Comparison of ENCODE assay signal across 18 cellular contexts in genomic region chr7:28618383-28618782, GRCh38.
DNase-seq lines count a peak whose midpoint lies in the region; ATAC-seq and TF ChIP-seq lines count a peak whose summit lies in the region.
"Had no signal": no experiment of that assay in that cellular context is flagged by ENCODE, and none has a peak within 500 bp of the region (broad histone marks: within the 10 kb centered on the region; RNA-seq: fewer than 3 reads in every experiment).

No MANE protein-coding gene starts in this region.

- peak; percentile 41 for DNase-seq in DMS153 (lab: John Stamatoyannopoulos, UW)
- DNase-seq in DMS153 treated with DMSO at 0.1 percent for 48 hours (lab: John Stamatoyannopoulos, UW; ENCODE audit: unreplicated experiment): no peak
- DNase-seq in HEK293T (ENCODE audit: extremely low spot score): peak; percentile 12
- DNase-seq in hepatic stellate cell (ENCODE audit: low spot score): no peak
- DNase-seq in breast epithelium (ENCODE audit: low spot score in 2 of 2): no peak
- DNase-seq: COR-L47, GOT3, MM.1S, NCI-H2081, NCI-H226, NCI-H526, Peyer's patch, Right ventricle myocardium superior had no signal

- H3K4me3 ChIP-seq in parathyroid adenoma (ENCODE audit: low read depth, low read length) (no peak overlapping the region), breast epithelium (no peak overlapping the region)
- H3K4me3 ChIP-seq: Peyer's patch had no signal

- H3K27me3 ChIP-seq in parathyroid adenoma (ENCODE audit: control insufficient read depth, insufficient read depth, low read length): no peaks in the 10 kb centered on the region
- no peaks in the 10 kb centered on the region for H3K27me3 ChIP-seq in breast epithelium
- H3K27me3 ChIP-seq: Peyer's patch had no signal

- no peaks in the 10 kb centered on the region for H3K9me3 ChIP-seq in parathyroid adenoma (ENCODE audit: control insufficient read depth, low read length)
- no peaks in the 10 kb centered on the region for H3K9me3 ChIP-seq in breast epithelium
- H3K9me3 ChIP-seq: Peyer's patch had no signal

- POLR2A ChIA-PET in HEK293T (lab: Yijun Ruan, JAX): no interaction called here

- CTCF ChIA-PET in HEK293T (lab: Yijun Ruan, JAX): no interaction called here

- no peaks in the 10 kb centered on the region for H3K79me2 ChIP-seq in parathyroid adenoma

- H2AFZ ChIP-seq in parathyroid adenoma: peak overlapping the region; percentile 21

- H3K4me2 ChIP-seq in parathyroid adenoma (ENCODE audit: low read length): no peak overlapping the region

- TF ChIP-seq CTCF in parathyroid adenoma (IDR thresholded peaks at IDR 0.05): no peak
- TF ChIP-seq CTCF in breast epithelium (IDR thresholded peaks at IDR 0.05): no peak

- H3K36me3 ChIP-seq in parathyroid adenoma (ENCODE audit: control insufficient read depth, insufficient read depth, low read length): no peaks in the 10 kb centered on the region
- no peaks in the 10 kb centered on the region for H3K36me3 ChIP-seq in breast epithelium
- H3K36me3 ChIP-seq: Peyer's patch had no signal

- H3K27ac ChIP-seq in parathyroid adenoma: peak overlapping the region; percentile 51
- no peak overlapping the region for H3K27ac ChIP-seq in breast epithelium
- H3K27ac ChIP-seq: 22Rv1 had no signal

- TF ChIP-seq POLR2A in breast epithelium (IDR thresholded peaks at IDR 0.05): no peak

- H3K4me1 ChIP-seq in parathyroid adenoma (peaks cover 15% of the 10 kb centered on the region), breast epithelium (no peaks in the 10 kb centered on the region)

- intact Hi-C loops in breast epithelium (cut with DNase I; ENCODE audit: low total_unique reads): no loop called here

- no peak overlapping the region for H3K9ac ChIP-seq in parathyroid adenoma

- ATAC-seq in SK-N-SH treated with all-trans-retinoic acid at 6 μM for 48 hours: peak; percentile 41
- ATAC-seq in GM18907 (IDR thresholded peaks at IDR 0.05; ENCODE audit: unreplicated experiment): no peak
- ATAC-seq: HepG2 had no signal

TF ChIP-seq in HEK293T, 16 proteins besides CTCF, POLR2A, EP300 and RAD21:
- TF ChIP-seq FOXK2 (IDR thresholded peaks at IDR 0.05) (no peak), CTBP1 (IDR thresholded peaks at IDR 0.05; ENCODE audit: borderline replicate concordance) (no peak), L3MBTL2 (conservative IDR thresholded peaks at IDR 0.05) (no peak), LEF1 (IDR thresholded peaks at IDR 0.05; ENCODE audit: borderline replicate concordance) (no peak), ELF4 (IDR thresholded peaks at IDR 0.05) (no peak), BHLHE40 (IDR thresholded peaks at IDR 0.05; ENCODE audit: borderline replicate concordance) (no peak), SUZ12 (IDR thresholded peaks at IDR 0.05) (no peak), PKNOX1 (IDR thresholded peaks at IDR 0.05) (no peak), ARNT (IDR thresholded peaks at IDR 0.05) (no peak), ZNF384 (IDR thresholded peaks at IDR 0.05) (no peak), FOXA1 (IDR thresholded peaks at IDR 0.05) (no peak), TARDBP (IDR thresholded peaks at IDR 0.05) (no peak), FOXM1 (IDR thresholded peaks at IDR 0.05; ENCODE audit: borderline replicate concordance) (no peak), NFRKB (IDR thresholded peaks at IDR 0.05) (no peak)

TF ChIP-seq in SK-N-SH treated with all-trans-retinoic acid at 6 μM for 48 hours, 23 proteins besides CTCF, POLR2A, EP300 and RAD21:
- TF ChIP-seq TCF4 (CRISPR knock-in tag; IDR thresholded peaks at IDR 0.05; ENCODE audit: borderline replicate concordance): peak; percentile 83; the same call in 1 of the 2 replicates
- no peak for TF ChIP-seq ZC3H10 (CRISPR knock-in tag; IDR thresholded peaks at IDR 0.05)
- TF ChIP-seq, protein P1, sequence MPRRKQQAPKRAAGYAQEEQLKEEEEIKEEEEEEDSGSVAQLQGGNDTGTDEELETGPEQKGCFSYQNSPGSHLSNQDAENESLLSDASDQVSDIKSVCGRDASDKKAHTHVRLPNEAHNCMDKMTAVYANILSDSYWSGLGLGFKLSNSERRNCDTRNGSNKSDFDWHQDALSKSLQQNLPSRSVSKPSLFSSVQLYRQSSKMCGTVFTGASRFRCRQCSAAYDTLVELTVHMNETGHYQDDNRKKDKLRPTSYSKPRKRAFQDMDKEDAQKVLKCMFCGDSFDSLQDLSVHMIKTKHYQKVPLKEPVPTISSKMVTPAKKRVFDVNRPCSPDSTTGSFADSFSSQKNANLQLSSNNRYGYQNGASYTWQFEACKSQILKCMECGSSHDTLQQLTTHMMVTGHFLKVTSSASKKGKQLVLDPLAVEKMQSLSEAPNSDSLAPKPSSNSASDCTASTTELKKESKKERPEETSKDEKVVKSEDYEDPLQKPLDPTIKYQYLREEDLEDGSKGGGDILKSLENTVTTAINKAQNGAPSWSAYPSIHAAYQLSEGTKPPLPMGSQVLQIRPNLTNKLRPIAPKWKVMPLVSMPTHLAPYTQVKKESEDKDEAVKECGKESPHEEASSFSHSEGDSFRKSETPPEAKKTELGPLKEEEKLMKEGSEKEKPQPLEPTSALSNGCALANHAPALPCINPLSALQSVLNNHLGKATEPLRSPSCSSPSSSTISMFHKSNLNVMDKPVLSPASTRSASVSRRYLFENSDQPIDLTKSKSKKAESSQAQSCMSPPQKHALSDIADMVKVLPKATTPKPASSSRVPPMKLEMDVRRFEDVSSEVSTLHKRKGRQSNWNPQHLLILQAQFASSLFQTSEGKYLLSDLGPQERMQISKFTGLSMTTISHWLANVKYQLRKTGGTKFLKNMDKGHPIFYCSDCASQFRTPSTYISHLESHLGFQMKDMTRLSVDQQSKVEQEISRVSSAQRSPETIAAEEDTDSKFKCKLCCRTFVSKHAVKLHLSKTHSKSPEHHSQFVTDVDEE (CRISPR knock-in tag; IDR thresholded peaks at IDR 0.05): peak; percentile 71; the same call in 1 of the 2 replicates

Comparison
In these comparisons a context has a peak if more than half of its experiments do, and no peak if none do; other contexts are left out.
1. DNase-seq: peak in DMS153 (single experiment) and HEK293T (single experiment); none in DMS153 treated with DMSO at 0.1 percent for 48 hours (single experiment), hepatic stellate cell (single experiment) and breast epithelium (0 of 2).